Comparison of ENCODE assay signal across 1 cellular context in the genomic region with DNA sequence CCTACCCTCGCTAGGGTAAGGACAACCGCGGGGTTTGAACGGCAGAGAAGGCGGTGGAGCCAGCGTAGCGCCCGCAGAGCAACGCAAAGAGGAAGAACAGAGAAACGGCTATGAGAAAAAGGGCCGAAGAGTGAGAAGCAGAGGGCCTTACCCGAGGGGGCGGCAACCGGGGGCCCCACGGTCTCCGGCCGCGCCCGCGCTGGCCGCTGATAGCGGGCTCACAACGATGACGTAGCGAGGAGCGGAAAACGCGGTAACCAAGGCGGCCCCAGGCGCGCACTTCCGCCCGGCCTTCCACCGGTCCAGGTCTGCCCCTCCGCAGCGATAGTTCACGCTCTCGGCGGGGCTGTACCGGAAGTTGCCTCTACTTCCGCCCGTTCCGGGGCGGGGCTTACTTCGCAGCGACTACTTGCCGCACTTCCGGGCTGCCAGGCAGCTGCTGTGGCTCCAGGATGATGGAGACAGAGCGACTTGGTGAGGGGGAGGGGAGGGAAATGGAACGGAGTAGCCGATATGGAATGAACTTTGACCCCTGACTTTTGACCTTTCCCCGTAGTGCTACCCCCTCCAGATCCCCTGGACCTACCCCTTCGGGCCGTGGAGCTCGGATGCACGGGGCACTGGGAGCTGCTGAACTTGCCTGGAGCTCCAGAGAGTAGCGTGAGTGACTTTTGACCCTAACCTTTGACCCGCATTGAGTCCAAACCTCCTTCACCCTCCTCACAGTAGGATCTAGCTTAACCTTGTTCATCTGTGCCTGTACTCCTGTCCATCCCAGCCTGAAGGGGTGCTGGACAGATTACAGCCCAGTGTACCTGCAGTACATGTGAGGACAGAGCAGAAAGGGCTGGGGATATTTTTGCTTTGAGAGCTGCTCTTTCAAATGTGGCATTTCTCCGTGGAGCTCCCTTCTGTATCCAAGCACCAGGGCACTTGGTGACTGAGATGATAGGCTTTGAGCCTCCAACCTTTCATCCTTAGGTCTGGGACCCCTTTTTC.
A peak's percentile ranks its signal among the peaks of the same experiment; 100 is the strongest.
TF ChIP-seq lines count a peak whose summit lies in the region.

A gene with protein sequence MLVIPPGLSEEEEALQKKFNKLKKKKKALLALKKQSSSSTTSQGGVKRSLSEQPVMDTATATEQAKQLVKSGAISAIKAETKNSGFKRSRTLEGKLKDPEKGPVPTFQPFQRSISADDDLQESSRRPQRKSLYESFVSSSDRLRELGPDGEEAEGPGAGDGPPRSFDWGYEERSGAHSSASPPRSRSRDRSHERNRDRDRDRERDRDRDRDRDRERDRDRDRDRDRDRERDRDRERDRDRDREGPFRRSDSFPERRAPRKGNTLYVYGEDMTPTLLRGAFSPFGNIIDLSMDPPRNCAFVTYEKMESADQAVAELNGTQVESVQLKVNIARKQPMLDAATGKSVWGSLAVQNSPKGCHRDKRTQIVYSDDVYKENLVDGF (minus strand): TSS at position 231 of the 999 bp plus-strand sequence. CDS start 525 bp downstream, outside the sequence.
A gene (plus strand): TSS at position 435 of the 999 bp plus-strand sequence. CDS start 18 bp downstream, at position 453.

TF ChIP-seq in K562, 482 proteins besides CTCF, POLR2A, EP300 and RAD21 (continued from another document and continues in another):
- TF ChIP-seq, protein P1, sequence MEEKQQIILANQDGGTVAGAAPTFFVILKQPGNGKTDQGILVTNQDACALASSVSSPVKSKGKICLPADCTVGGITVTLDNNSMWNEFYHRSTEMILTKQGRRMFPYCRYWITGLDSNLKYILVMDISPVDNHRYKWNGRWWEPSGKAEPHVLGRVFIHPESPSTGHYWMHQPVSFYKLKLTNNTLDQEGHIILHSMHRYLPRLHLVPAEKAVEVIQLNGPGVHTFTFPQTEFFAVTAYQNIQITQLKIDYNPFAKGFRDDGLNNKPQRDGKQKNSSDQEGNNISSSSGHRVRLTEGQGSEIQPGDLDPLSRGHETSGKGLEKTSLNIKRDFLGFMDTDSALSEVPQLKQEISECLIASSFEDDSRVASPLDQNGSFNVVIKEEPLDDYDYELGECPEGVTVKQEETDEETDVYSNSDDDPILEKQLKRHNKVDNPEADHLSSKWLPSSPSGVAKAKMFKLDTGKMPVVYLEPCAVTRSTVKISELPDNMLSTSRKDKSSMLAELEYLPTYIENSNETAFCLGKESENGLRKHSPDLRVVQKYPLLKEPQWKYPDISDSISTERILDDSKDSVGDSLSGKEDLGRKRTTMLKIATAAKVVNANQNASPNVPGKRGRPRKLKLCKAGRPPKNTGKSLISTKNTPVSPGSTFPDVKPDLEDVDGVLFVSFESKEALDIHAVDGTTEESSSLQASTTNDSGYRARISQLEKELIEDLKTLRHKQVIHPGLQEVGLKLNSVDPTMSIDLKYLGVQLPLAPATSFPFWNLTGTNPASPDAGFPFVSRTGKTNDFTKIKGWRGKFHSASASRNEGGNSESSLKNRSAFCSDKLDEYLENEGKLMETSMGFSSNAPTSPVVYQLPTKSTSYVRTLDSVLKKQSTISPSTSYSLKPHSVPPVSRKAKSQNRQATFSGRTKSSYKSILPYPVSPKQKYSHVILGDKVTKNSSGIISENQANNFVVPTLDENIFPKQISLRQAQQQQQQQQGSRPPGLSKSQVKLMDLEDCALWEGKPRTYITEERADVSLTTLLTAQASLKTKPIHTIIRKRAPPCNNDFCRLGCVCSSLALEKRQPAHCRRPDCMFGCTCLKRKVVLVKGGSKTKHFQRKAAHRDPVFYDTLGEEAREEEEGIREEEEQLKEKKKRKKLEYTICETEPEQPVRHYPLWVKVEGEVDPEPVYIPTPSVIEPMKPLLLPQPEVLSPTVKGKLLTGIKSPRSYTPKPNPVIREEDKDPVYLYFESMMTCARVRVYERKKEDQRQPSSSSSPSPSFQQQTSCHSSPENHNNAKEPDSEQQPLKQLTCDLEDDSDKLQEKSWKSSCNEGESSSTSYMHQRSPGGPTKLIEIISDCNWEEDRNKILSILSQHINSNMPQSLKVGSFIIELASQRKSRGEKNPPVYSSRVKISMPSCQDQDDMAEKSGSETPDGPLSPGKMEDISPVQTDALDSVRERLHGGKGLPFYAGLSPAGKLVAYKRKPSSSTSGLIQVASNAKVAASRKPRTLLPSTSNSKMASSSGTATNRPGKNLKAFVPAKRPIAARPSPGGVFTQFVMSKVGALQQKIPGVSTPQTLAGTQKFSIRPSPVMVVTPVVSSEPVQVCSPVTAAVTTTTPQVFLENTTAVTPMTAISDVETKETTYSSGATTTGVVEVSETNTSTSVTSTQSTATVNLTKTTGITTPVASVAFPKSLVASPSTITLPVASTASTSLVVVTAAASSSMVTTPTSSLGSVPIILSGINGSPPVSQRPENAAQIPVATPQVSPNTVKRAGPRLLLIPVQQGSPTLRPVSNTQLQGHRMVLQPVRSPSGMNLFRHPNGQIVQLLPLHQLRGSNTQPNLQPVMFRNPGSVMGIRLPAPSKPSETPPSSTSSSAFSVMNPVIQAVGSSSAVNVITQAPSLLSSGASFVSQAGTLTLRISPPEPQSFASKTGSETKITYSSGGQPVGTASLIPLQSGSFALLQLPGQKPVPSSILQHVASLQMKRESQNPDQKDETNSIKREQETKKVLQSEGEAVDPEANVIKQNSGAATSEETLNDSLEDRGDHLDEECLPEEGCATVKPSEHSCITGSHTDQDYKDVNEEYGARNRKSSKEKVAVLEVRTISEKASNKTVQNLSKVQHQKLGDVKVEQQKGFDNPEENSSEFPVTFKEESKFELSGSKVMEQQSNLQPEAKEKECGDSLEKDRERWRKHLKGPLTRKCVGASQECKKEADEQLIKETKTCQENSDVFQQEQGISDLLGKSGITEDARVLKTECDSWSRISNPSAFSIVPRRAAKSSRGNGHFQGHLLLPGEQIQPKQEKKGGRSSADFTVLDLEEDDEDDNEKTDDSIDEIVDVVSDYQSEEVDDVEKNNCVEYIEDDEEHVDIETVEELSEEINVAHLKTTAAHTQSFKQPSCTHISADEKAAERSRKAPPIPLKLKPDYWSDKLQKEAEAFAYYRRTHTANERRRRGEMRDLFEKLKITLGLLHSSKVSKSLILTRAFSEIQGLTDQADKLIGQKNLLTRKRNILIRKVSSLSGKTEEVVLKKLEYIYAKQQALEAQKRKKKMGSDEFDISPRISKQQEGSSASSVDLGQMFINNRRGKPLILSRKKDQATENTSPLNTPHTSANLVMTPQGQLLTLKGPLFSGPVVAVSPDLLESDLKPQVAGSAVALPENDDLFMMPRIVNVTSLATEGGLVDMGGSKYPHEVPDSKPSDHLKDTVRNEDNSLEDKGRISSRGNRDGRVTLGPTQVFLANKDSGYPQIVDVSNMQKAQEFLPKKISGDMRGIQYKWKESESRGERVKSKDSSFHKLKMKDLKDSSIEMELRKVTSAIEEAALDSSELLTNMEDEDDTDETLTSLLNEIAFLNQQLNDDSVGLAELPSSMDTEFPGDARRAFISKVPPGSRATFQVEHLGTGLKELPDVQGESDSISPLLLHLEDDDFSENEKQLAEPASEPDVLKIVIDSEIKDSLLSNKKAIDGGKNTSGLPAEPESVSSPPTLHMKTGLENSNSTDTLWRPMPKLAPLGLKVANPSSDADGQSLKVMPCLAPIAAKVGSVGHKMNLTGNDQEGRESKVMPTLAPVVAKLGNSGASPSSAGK (IDR thresholded peaks at IDR 0.05) = no peak; the same call in 1 of the 2 replicates
- TF ChIP-seq TCFL5 (CRISPR knock-in tag; conservative IDR thresholded peaks at IDR 0.05) = peak; percentile 81
- no peak for TF ChIP-seq XRCC3 (IDR thresholded peaks at IDR 0.05)
- TF ChIP-seq CAMTA2 (CRISPR knock-in tag; conservative IDR thresholded peaks at IDR 0.05) = no peak
- TF ChIP-seq, protein P2, sequence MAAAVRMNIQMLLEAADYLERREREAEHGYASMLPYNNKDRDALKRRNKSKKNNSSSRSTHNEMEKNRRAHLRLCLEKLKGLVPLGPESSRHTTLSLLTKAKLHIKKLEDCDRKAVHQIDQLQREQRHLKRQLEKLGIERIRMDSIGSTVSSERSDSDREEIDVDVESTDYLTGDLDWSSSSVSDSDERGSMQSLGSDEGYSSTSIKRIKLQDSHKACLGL (CRISPR knock-in tag; IDR thresholded peaks at IDR 0.05; ENCODE audit: borderline replicate concordance, poor library complexity, severe bottlenecking) = peak; percentile 71
- TF ChIP-seq, protein P3, sequence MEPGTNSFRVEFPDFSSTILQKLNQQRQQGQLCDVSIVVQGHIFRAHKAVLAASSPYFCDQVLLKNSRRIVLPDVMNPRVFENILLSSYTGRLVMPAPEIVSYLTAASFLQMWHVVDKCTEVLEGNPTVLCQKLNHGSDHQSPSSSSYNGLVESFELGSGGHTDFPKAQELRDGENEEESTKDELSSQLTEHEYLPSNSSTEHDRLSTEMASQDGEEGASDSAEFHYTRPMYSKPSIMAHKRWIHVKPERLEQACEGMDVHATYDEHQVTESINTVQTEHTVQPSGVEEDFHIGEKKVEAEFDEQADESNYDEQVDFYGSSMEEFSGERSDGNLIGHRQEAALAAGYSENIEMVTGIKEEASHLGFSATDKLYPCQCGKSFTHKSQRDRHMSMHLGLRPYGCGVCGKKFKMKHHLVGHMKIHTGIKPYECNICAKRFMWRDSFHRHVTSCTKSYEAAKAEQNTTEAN (CRISPR knock-in tag; IDR thresholded peaks at IDR 0.05) = no peak
- TF ChIP-seq ESRRB (CRISPR knock-in tag; IDR thresholded peaks at IDR 0.05; ENCODE audit: borderline replicate concordance) = no peak
- TF ChIP-seq TEAD4 (IDR thresholded peaks at IDR 0.05; ENCODE audit: low read length) = peak; percentile 35; the same call in 1 of the 2 replicates
- TF ChIP-seq TEAD4 (CRISPR knock-in tag; IDR thresholded peaks at IDR 0.05; ENCODE audit: borderline replicate concordance) = no peak
- TF ChIP-seq, protein P4, sequence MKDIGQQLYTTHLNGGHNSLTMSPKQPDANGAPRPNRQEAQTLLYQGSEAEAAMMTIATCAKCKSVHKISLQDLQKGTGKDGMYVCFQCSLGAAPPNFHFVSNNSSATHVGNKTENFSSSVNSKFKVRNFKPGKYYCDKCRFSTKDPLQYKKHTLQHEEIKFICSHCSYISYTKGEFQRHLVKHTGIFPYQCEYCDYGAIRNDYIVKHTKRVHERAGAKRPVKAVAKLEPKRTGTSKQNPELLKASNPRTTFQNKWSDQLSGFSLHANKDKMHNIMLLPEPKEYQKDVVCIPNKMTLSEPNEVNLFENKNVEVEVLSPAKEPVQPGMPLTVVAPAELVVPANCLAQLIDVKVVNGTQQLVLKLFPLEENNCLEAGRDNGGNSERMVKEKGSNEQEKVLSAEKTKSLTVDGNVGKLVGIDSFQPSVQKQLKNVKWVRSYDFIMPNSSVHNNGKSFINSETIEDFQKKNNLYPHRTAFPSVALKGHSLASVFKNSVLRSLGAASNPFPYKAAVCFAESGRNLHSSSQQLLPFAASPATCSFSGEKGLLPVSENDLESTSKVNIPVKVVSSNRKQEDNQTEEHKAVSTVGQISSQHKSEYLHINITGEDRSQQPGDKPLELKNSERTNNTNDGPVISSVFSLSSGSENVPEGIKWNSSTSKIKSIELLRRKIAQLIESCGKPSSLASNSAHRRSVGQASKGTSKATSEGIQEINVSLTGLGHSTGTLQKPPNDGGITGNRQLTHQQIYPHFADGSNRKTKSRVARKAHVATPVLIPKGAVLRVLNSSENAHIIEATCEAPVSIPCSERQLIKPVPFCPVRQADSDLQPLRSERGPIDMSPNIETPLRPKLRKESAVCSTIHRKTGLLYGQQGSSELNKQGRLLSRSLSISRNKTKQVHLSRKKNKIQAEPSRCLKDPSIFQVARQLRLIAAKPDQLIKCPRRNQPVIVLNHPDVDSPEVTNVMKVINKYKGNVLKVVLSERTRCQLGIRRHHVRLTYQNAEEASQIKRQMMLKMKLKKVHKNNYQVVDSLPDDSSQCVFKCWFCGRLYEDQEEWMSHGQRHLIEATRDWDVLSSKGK (CRISPR knock-in tag; IDR thresholded peaks at IDR 0.05) = no peak
- no peak for TF ChIP-seq NFIX (CRISPR knock-in tag; IDR thresholded peaks at IDR 0.05; ENCODE audit: low read depth)
- TF ChIP-seq GABPA (tag; conservative IDR thresholded peaks at IDR 0.05; ENCODE audit: low read depth) = peak; percentile 99
- TF ChIP-seq ZNF165 (CRISPR knock-in tag; IDR thresholded peaks at IDR 0.05; ENCODE audit: borderline replicate concordance) = peak; percentile 91; the same call in 1 of the 2 replicates
- peak; percentile 84 for TF ChIP-seq BRD4 (IDR thresholded peaks at IDR 0.05)
- TF ChIP-seq, protein P5, sequence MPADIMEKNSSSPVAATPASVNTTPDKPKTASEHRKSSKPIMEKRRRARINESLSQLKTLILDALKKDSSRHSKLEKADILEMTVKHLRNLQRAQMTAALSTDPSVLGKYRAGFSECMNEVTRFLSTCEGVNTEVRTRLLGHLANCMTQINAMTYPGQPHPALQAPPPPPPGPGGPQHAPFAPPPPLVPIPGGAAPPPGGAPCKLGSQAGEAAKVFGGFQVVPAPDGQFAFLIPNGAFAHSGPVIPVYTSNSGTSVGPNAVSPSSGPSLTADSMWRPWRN (IDR thresholded peaks at IDR 0.05; ENCODE audit: low read depth) = no peak
- TF ChIP-seq, protein P6, sequence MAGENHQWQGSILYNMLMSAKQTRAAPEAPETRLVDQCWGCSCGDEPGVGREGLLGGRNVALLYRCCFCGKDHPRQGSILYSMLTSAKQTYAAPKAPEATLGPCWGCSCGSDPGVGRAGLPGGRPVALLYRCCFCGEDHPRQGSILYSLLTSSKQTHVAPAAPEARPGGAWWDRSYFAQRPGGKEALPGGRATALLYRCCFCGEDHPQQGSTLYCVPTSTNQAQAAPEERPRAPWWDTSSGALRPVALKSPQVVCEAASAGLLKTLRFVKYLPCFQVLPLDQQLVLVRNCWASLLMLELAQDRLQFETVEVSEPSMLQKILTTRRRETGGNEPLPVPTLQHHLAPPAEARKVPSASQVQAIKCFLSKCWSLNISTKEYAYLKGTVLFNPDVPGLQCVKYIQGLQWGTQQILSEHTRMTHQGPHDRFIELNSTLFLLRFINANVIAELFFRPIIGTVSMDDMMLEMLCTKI (IDR thresholded peaks at IDR 0.05; ENCODE audit: partially characterized antibody) = no peak
- TF ChIP-seq SMARCE1 (IDR thresholded peaks at IDR 0.05) = peak; percentile 57; the same call in 1 of the 2 replicates
- no peak for TF ChIP-seq ZNF696 (CRISPR knock-in tag; conservative IDR thresholded peaks at IDR 0.05)
- TF ChIP-seq, protein P7, sequence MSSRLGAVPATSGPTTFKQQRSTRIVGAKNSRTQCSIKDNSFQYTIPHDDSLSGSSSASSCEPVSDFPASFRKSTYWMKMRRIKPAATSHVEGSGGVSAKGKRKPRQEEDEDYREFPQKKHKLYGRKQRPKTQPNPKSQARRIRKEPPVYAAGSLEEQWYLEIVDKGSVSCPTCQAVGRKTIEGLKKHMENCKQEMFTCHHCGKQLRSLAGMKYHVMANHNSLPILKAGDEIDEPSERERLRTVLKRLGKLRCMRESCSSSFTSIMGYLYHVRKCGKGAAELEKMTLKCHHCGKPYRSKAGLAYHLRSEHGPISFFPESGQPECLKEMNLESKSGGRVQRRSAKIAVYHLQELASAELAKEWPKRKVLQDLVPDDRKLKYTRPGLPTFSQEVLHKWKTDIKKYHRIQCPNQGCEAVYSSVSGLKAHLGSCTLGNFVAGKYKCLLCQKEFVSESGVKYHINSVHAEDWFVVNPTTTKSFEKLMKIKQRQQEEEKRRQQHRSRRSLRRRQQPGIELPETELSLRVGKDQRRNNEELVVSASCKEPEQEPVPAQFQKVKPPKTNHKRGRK (tag; IDR thresholded peaks at IDR 0.05) = peak; percentile 67; the same call in 1 of the 2 replicates
- no peak for TF ChIP-seq TARDBP (IDR thresholded peaks at IDR 0.05)
- TF ChIP-seq BMI1 (IDR thresholded peaks at IDR 0.05; ENCODE audit: low read length) = no peak
- TF ChIP-seq, protein P8, sequence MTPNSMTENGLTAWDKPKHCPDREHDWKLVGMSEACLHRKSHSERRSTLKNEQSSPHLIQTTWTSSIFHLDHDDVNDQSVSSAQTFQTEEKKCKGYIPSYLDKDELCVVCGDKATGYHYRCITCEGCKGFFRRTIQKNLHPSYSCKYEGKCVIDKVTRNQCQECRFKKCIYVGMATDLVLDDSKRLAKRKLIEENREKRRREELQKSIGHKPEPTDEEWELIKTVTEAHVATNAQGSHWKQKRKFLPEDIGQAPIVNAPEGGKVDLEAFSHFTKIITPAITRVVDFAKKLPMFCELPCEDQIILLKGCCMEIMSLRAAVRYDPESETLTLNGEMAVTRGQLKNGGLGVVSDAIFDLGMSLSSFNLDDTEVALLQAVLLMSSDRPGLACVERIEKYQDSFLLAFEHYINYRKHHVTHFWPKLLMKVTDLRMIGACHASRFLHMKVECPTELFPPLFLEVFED (CRISPR knock-in tag; conservative IDR thresholded peaks at IDR 0.05) = peak; percentile 97
